ENCODE assay signal across 7 cellular contexts in the genomic region with DNA sequence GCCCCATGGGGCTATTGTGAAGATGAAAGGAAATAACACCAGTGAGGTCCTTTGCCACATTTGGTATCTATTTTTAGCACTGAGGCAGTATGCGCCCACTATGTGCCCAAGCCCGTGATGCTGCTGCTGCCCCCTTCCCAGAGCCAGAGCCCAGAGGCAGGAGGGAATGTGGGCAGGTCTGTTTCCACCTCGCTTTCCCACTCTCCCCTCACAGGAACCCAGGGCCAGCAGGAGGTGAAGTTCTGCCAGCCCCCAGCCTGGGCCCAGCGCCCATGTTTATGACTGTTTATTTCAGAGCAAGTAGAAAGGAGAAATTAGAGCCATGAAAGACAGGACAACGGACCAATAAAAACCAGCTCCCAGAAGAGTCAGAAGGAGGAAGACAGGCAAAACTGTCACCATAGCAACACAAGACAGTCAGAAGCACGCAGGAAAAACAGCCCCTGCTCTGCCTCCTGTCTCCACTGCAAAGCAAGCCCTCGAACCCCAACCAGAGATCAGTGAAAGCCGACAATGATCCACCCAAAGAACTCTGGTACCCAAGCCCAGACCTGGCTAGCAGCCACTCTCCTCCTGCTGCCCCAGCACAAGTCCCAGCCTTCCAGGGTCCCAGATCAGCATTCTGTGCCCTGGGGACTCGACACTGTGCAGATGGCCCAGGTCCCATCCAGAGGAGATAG. TPM values are rescaled to one million over a fixed set of nuclear protein-coding genes. Genes with fewer than 3 reads are reported as not detected.
A peak's percentile ranks its signal among the peaks of the same experiment; 100 is the strongest.
DNase-seq lines count a peak whose midpoint lies in the region; FAIRE-seq and TF ChIP-seq lines count a peak whose summit lies in the region.

No MANE protein-coding gene starts in this region.

- no peak for TF ChIP-seq CTCF in GM13977 (IDR thresholded peaks at IDR 0.05; ENCODE audit: extremely low read depth, insufficient read depth, missing control alignments)
- no peak for TF ChIP-seq CTCF in bronchial epithelial cell (IDR thresholded peaks at IDR 0.05; ENCODE audit: insufficient read depth, low read length, severe bottlenecking)
- no peak for TF ChIP-seq CTCF in spleen (IDR thresholded peaks at IDR 0.05 in 8 of 11, conservative IDR thresholded peaks at IDR 0.05 in 3 of 11)

- H3K27me3 ChIP-seq in bronchial epithelial cell (ENCODE audit: control insufficient read depth, insufficient read depth, low read length) (peaks cover 2% of the 10 kb centered on the region), spleen (replicated peaks in 1 of 7) (peaks cover 0 to 19% (median 0%) of the 10 kb centered on the region in 7 donors)

- H3K4me3 ChIP-seq in bronchial epithelial cell (ENCODE audit: low read depth, low read length) = no peak overlapping the region
- H3K4me3 ChIP-seq in spleen = peak overlapping the region; percentile 60 to 80 (median 66)

- intact Hi-C loops in spleen (cut with DNase I; ENCODE audit: low total_unique reads) = loop anchor here (5.0 kb wide), 1 partner anchor 42 kb away; no protein-coding TSS in a partner anchor

- peaks cover 44 to 75% (median 67%) of the 10 kb centered on the region in 6 donors for H3K4me1 ChIP-seq in spleen

- in situ Hi-C loops in GM13977 (cut with MboI; ENCODE audit: low pct_unique_long_range_greater_than_20kb, low sequenced_read_pairs, unreplicated experiment) = no loop called here

- peak in 1 of 3 donors; percentile 18 for TF ChIP-seq POLR2A in spleen (IDR thresholded peaks at IDR 0.05)

- DNase-seq in GM13977 (ENCODE audit: low spot score) (peak; percentile 47), NCI-H2227 treated with DMSO at 0.1 percent for 48 hours (lab: John Stamatoyannopoulos, UW) (peak; percentile 71), bronchial epithelial cell (ENCODE audit: low read depth) (peak; percentile 37), kidney tubule cell (ENCODE audit: low spot score) (peak; percentile 80), spleen (peak; percentile 85), GM03348 (ENCODE audit: low spot score) (no peak), NCI-H1694 (lab: John Stamatoyannopoulos, UW) (no peak)

- H3K27ac ChIP-seq in spleen = peak overlapping the region; percentile 46 to 95 (median 86)

- no peak for FAIRE-seq in bronchial epithelial cell (lab: Jason Lieb, UNC)

- WGBS in spleen, 5 donors = 28 to 40% (median 35%) methylated on average over 9 of the region's 9 CpGs

- H3K36me3 ChIP-seq in bronchial epithelial cell (ENCODE audit: control insufficient read depth, insufficient read depth, low read length) = no peaks in the 10 kb centered on the region
- peaks cover 0 to 12% (median 0%) of the 10 kb centered on the region in 6 donors for H3K36me3 ChIP-seq in spleen

- H3K9me3 ChIP-seq in spleen = no peaks in the 10 kb centered on the region

RNA-seq across cellular contexts. Expression of gene CYRIA, which starts 1.4 kb away (rescaled TPM):
- total RNA-seq in bronchial epithelial cell (0.79 and 4.1 TPM in 2 replicates), spleen (10 to 100 TPM; 50.5 to 87.9 (median 75.5) TPM)
- 10 to 100 TPM; 11.1 to 16.4 (median 13.2) TPM for polyA plus RNA-seq in spleen

Comparison
In these comparisons a context has a peak if more than half of its experiments do, and no peak if none do; other contexts are left out.
1. DNase-seq: peak in GM13977 (single experiment), NCI-H2227 treated with DMSO at 0.1 percent for 48 hours (single experiment), bronchial epithelial cell (single experiment), kidney tubule cell (single experiment) and spleen (single experiment); none in GM03348 (single experiment) and NCI-H1694 (single experiment).
2. RNA of gene CYRIA, which starts 1.4 kb away (total RNA-seq): 50.5 to 87.9 TPM in spleen; 0.79 to 4.1 TPM in bronchial epithelial cell; every median in the first group is over 10 times any median in the second.